ENCODE assay signal across 1 cellular context in the genomic region with DNA sequence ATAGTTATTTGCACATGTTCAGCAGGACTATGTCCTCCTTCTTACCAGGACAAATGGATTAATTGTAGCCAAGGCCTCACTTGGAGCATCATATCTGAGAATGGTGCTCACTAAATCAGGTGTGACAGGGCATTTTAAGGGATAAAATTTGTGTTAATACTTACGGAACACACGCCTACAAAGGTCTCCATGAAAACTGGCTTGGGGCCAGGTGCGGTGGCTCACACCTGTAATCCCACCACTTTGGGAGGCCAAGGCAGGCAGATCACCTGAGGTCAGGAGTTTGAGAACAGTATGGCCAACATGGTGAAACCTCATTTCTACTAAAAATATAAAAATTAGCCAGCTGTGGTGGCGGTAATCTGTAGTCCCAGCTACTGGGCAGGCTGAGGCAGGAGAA.
TF ChIP-seq lines count a peak whose summit lies in the region.

No MANE protein-coding gene starts in this region.

TF ChIP-seq in IMR-90, 13 proteins besides CTCF, POLR2A, EP300 and RAD21:
- TF ChIP-seq, protein P1, sequence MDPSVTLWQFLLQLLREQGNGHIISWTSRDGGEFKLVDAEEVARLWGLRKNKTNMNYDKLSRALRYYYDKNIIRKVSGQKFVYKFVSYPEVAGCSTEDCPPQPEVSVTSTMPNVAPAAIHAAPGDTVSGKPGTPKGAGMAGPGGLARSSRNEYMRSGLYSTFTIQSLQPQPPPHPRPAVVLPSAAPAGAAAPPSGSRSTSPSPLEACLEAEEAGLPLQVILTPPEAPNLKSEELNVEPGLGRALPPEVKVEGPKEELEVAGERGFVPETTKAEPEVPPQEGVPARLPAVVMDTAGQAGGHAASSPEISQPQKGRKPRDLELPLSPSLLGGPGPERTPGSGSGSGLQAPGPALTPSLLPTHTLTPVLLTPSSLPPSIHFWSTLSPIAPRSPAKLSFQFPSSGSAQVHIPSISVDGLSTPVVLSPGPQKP (IDR thresholded peaks at IDR 0.05; ENCODE audit: borderline replicate concordance, low read depth, low read length): no peak
- TF ChIP-seq SMC3 (IDR thresholded peaks at IDR 0.05; ENCODE audit: low read depth, low read length) (no peak), NFE2L2 (IDR thresholded peaks at IDR 0.05; ENCODE audit: low read depth, low read length) (no peak), MXI1 (IDR thresholded peaks at IDR 0.05; ENCODE audit: borderline replicate concordance, low read depth, low read length) (no peak), MAZ (IDR thresholded peaks at IDR 0.05; ENCODE audit: borderline replicate concordance, low read depth, low read length) (no peak), RFX5 (IDR thresholded peaks at IDR 0.05; ENCODE audit: low read depth, low read length) (no peak), RCOR1 (IDR thresholded peaks at IDR 0.05; ENCODE audit: insufficient replicate concordance, low read length) (no peak), BHLHE40 (IDR thresholded peaks at IDR 0.05; ENCODE audit: low read depth, low read length) (no peak), CEBPB (IDR thresholded peaks at IDR 0.05; ENCODE audit: low read depth, low read length) (no peak), FOS (IDR thresholded peaks at IDR 0.05; ENCODE audit: low read depth, low read length) (no peak)
